Comparison of ENCODE assay signal across 1 cellular context in genomic region chrX:9875801-9876200, GRCh38.
TF ChIP-seq lines count a peak whose summit lies in the region.

No MANE protein-coding gene starts in this region.

TF ChIP-seq in GM23338, 12 proteins besides CTCF, POLR2A, EP300 and RAD21 (continued from another document):
- TF ChIP-seq ZNF462 (CRISPR knock-in tag; IDR thresholded peaks at IDR 0.05) (no peak), POLR2AphosphoS5 (IDR thresholded peaks at IDR 0.05; ENCODE audit: low read depth) (no peak), JUNB (IDR thresholded peaks at IDR 0.05; ENCODE audit: unreplicated experiment) (no peak), ZNF331 (CRISPR knock-in tag; IDR thresholded peaks at IDR 0.05; ENCODE audit: low read depth) (no peak), ETS1 (IDR thresholded peaks at IDR 0.05) (no peak), CREB1 (CRISPR knock-in tag; IDR thresholded peaks at IDR 0.05; ENCODE audit: low read depth) (no peak), EZH2phosphoT487 (IDR thresholded peaks at IDR 0.05; ENCODE audit: unreplicated experiment) (no peak)
